18 cellular contexts compared by ENCODE assay signal in genomic region chr4:138138774-138139173, GRCh38.
DNase-seq lines count a peak whose midpoint lies in the region; ATAC-seq, FAIRE-seq and TF ChIP-seq lines count a peak whose summit lies in the region.
"Had no signal": no experiment of that assay in that cellular context is flagged by ENCODE, and none has a peak within 500 bp of the region (broad histone marks: within the 10 kb centered on the region; RNA-seq: fewer than 3 reads in every experiment).

No MANE protein-coding gene starts in this region.

- H3K23ac ChIP-seq in H1 (ENCODE audit: insufficient read length): no peak overlapping the region

- CTCF ChIA-PET in H1 (lab: Charles Lee; ENCODE audit: partially characterized antibody): no interaction called here

- no peak overlapping the region for H2BK20ac ChIP-seq in H1 (ENCODE audit: low read length)

- ATAC-seq in HG03045 (IDR thresholded peaks at IDR 0.05; ENCODE audit: unreplicated experiment) (no peak), GM21576 (IDR thresholded peaks at IDR 0.05; ENCODE audit: unreplicated experiment) (no peak)
- ATAC-seq: T-cell had no signal

- H4K91ac ChIP-seq in H1 (replicated peaks; ENCODE audit: insufficient read length, low read length): no peak overlapping the region

- no peaks in the 10 kb centered on the region for H3K79me2 ChIP-seq in H1 (ENCODE audit: control insufficient read depth in 1 of 2, insufficient read depth in 2 of 2, low read length in 2 of 2)

- FAIRE-seq in H1 (lab: Jason Lieb, UNC): no peak
- FAIRE-seq: A204.1, H54, RCC 7860 had no signal

- DNase-seq in DMS153 (lab: John Stamatoyannopoulos, UW) (peak; percentile 92), NCI-H1436 treated with DMSO at 0.1 percent for 48 hours (lab: John Stamatoyannopoulos, UW) (peak; percentile 36), NCI-H345 treated with DMSO at 0.1 percent for 48 hours (lab: John Stamatoyannopoulos, UW; ENCODE audit: unreplicated experiment) (peak; percentile 54), H1 (ENCODE audit: low read depth in 1 of 2, low spot score in 2 of 2) (no peak), NCI-H187 (lab: John Stamatoyannopoulos, UW) (no peak)
- DNase-seq: CD8-positive, alpha-beta memory T cell; DMS79 treated with DMSO at 0.1 percent for 48 hours; MG63; NCI-H2171; OCI-M1; SJCRH30; T-cell had no signal

- no peak overlapping the region for H4K5ac ChIP-seq in H1 (ENCODE audit: insufficient read length, low read depth, low read length)

- no peaks in the 10 kb centered on the region for H3K4me1 ChIP-seq in H1 (replicated peaks in 1 of 4; ENCODE audit: control insufficient read depth in 3 of 4, insufficient read depth in 4 of 4, low read length in 3 of 4)
- H3K4me1 ChIP-seq: SJCRH30 had no signal

- POLR2A ChIA-PET in H1 (lab: Charles Lee; ENCODE audit: partially characterized antibody): no interaction called here

- H3K4me2 ChIP-seq in H1 (ENCODE audit: insufficient read depth in 1 of 2, low read depth in 2 of 2, low read length in 2 of 2): no peak overlapping the region

- no peak overlapping the region for H3K18ac ChIP-seq in H1 (ENCODE audit: extremely low read depth, low read length)

- H2AK5ac ChIP-seq in H1 (ENCODE audit: low read depth, low read length): no peak overlapping the region

- no peak overlapping the region for H3K4me3 ChIP-seq in H1 (ENCODE audit: extremely low read depth in 1 of 4, insufficient read depth in 2 of 4, low read depth in 3 of 4, low read length in 4 of 4)
- H3K4me3 ChIP-seq: MG63, SJCRH30 had no signal

- H3K9me3 ChIP-seq in H1 (ENCODE audit: insufficient read depth in 2 of 2, low read depth in 1 of 2, low read length in 1 of 2): no peaks in the 10 kb centered on the region
- H3K9me3 ChIP-seq: MG63, SJCRH30 had no signal

- WGBS in H1 (ENCODE audit: extremely low coverage in 1 of 2, insufficient coverage in 1 of 2, insufficient read length in 1 of 2, insufficient replicate concordance in 2 of 2, low coverage in 1 of 2, low lambda C conversion rate in 2 of 2, missing lambda C conversion rate in 1 of 2), 2 experiments: 88% methylated on average over 2 of the region's 2 CpGs; no CpG with 5 or more reads in 1 of the 2 experiments

- H4K20me1 ChIP-seq in H1 (replicated peaks in 1 of 2; ENCODE audit: control insufficient read depth in 1 of 2, insufficient read depth in 2 of 2, low read length in 2 of 2): no peaks in the 10 kb centered on the region

- H2BK12ac ChIP-seq in H1 (ENCODE audit: low read depth, low read length): no peak overlapping the region

- TF ChIP-seq POLR2A in H1 (IDR thresholded peaks at IDR 0.05; ENCODE audit: control extremely low read depth in 1 of 2, low read depth in 2 of 2, low read length in 2 of 2): no peak

- H3K27me3 ChIP-seq in H1 (replicated peaks in 1 of 4; ENCODE audit: control insufficient read depth in 3 of 4, extremely low read depth in 1 of 4, insufficient read depth in 3 of 4, low read length in 3 of 4): no peaks in the 10 kb centered on the region
- H3K27me3 ChIP-seq: MG63, SJCRH30 had no signal

- no peaks in the 10 kb centered on the region for H3K36me3 ChIP-seq in H1 (ENCODE audit: control insufficient read depth in 2 of 4, insufficient read depth in 4 of 4, low read length in 3 of 4)
- H3K36me3 ChIP-seq: MG63, SJCRH30 had no signal

- no peak for TF ChIP-seq CTCF in H1 (IDR thresholded peaks at IDR 0.05; ENCODE audit: control extremely low read depth in 1 of 3, insufficient read depth in 1 of 3, low read depth in 1 of 3, low read length in 3 of 3)

- H3K9ac ChIP-seq in H1 (replicated peaks in 1 of 4; ENCODE audit: extremely low read depth in 1 of 4, low read depth in 3 of 4, low read length in 3 of 4): no peak overlapping the region

- TF ChIP-seq RAD21 in H1 (IDR thresholded peaks at IDR 0.05 in 1 of 2, conservative IDR thresholded peaks at IDR 0.05 in 1 of 2; ENCODE audit: low read depth in 2 of 2, low read length in 2 of 2): no peak

- no peak overlapping the region for H3K14ac ChIP-seq in H1 (ENCODE audit: insufficient read length)

- H3K79me1 ChIP-seq in H1 (ENCODE audit: low read depth, low read length): no peaks in the 10 kb centered on the region

- no peak overlapping the region for H3K4ac ChIP-seq in H1 (replicated peaks; ENCODE audit: insufficient read length, low read depth, low read length)

- TF ChIP-seq EP300 in H1 (IDR thresholded peaks at IDR 0.05; ENCODE audit: borderline replicate concordance in 1 of 2, low read depth in 2 of 2, low read length in 2 of 2): no peak

- H2BK15ac ChIP-seq in H1 (ENCODE audit: low read length): no peak overlapping the region

- no peak overlapping the region for H2BK5ac ChIP-seq in H1 (ENCODE audit: low read depth, low read length)

- H2BK120ac ChIP-seq in H1 (replicated peaks; ENCODE audit: low read depth, low read length): no peak overlapping the region

- no peak overlapping the region for H3K56ac ChIP-seq in H1 (replicated peaks; ENCODE audit: insufficient read length, low read depth, low read length)

- no peak overlapping the region for H3K27ac ChIP-seq in H1 (ENCODE audit: low read depth, low read length)
- H3K27ac ChIP-seq: C4-2B, SJCRH30 had no signal

- no peaks in the 10 kb centered on the region for H3K23me2 ChIP-seq in H1 (ENCODE audit: low read depth, low read length)

- H4K8ac ChIP-seq in H1 (ENCODE audit: extremely low read depth, insufficient read depth, low read length): no peak overlapping the region

- peak overlapping the region; percentile 85 for H2AFZ ChIP-seq in H1 (ENCODE audit: low read length)

TF ChIP-seq in H1, 55 proteins besides CTCF, POLR2A, EP300 and RAD21:
- TF ChIP-seq TEAD4 (IDR thresholded peaks at IDR 0.05; ENCODE audit: low read depth, low read length) (no peak), HDAC6 (IDR thresholded peaks at IDR 0.05; ENCODE audit: low read depth, low read length) (no peak), BACH1 (IDR thresholded peaks at IDR 0.05; ENCODE audit: low read length) (no peak)

Comparison
In these comparisons a context has a peak if more than half of its experiments do, and no peak if none do; other contexts are left out.
1. DNase-seq: peak in DMS153 (single experiment), NCI-H1436 treated with DMSO at 0.1 percent for 48 hours (single experiment) and NCI-H345 treated with DMSO at 0.1 percent for 48 hours (single experiment); none in H1 (0 of 2) and NCI-H187 (0 of 2).